8 cellular contexts compared by ENCODE assay signal in genomic region chr7:151085691-151086620, GRCh38. TPM values are rescaled to one million over a fixed set of nuclear protein-coding genes. Genes with fewer than 3 reads are reported as not detected.
DNase-seq lines count a peak whose midpoint lies in the region; ATAC-seq and TF ChIP-seq lines count a peak whose summit lies in the region.

Gene AGAP3, plus strand, starts transcription at chr7:151086475. Its CDS starts 267 bp downstream, at chr7:151086742.

- H3K36me3 Mint-ChIP-seq in HFFc6 (ENCODE audit: low read depth) (no peaks in the 10 kb centered on the region; the same call in none of the 2 replicates), T-helper 17 cell (ENCODE audit: low read depth) (peaks cover 3% of the 10 kb centered on the region), progenitor cell of endocrine pancreas (ENCODE audit: insufficient read depth) (no peaks in the 10 kb centered on the region)

- no peaks in the 10 kb centered on the region for H3K27me3 ChIP-seq in right atrium auricular region

- in situ Hi-C loops in astrocyte of the cerebellum (cut with HindIII; ENCODE audit: low sequenced_read_pairs), result no loop called here

- DNase-seq in GM12864 (ENCODE audit: low read depth) (no peak), HFFc6 (peak; percentile 83), NCI-H1417 (lab: John Stamatoyannopoulos, UW) (peak; percentile 81 to 94 (median 91)), T-helper 17 cell (peak in 2 of 3 donors; percentile 65 to 66), astrocyte of the cerebellum (ENCODE audit: low read depth) (no peak), right atrium auricular region (ENCODE audit: low spot score) (peak; percentile 89), progenitor cell of endocrine pancreas (ENCODE audit: low spot score, unreplicated experiment) (peak; percentile 69)

- H3K4me1 ChIP-seq in right atrium auricular region, result peaks cover 4 to 73% of the 10 kb centered on the region in 2 donors

- H3K27ac ChIP-seq in right atrium auricular region, result peak within 1 kb of the TSS; percentile 91 to 97

- TF ChIP-seq CTCF in GM12864 (IDR thresholded peaks at IDR 0.05; ENCODE audit: low read depth, low read length, missing control alignments) (no peak), HFFc6 (IDR thresholded peaks at IDR 0.05) (0 out of 2 replicates have a peak, but pooled peaks have one; percentile 10), astrocyte of the cerebellum (IDR thresholded peaks at IDR 0.05; ENCODE audit: low read depth, low read length, missing control alignments) (no peak), right atrium auricular region (IDR thresholded peaks at IDR 0.05) (no peak), progenitor cell of endocrine pancreas (IDR thresholded peaks at IDR 0.05; ENCODE audit: unreplicated experiment) (no peak)

- H3K4me3 ChIP-seq in GM12864 (ENCODE audit: low read depth, low read length), result peak within 1 kb of the TSS; percentile 77
- H3K4me3 ChIP-seq in astrocyte of the cerebellum (ENCODE audit: low read depth, low read length), result peak within 1 kb of the TSS; percentile 55
- H3K4me3 ChIP-seq in right atrium auricular region, result peak within 1 kb of the TSS; percentile 58 to 79

- H3K4me3 Mint-ChIP-seq in HFFc6, result peak within 1 kb of the TSS; percentile 92
- peak within 1 kb of the TSS; percentile 92 for H3K4me3 Mint-ChIP-seq in T-helper 17 cell
- H3K4me3 Mint-ChIP-seq in progenitor cell of endocrine pancreas (ENCODE audit: low read depth), result peak within 1 kb of the TSS; percentile 84

- peak within 1 kb of the TSS; percentile 87 for H3K27ac Mint-ChIP-seq in HFFc6
- H3K27ac Mint-ChIP-seq in T-helper 17 cell, result peak within 1 kb of the TSS; percentile 96
- H3K27ac Mint-ChIP-seq in progenitor cell of endocrine pancreas, result peak within 1 kb of the TSS; percentile 91

- no peaks in the 10 kb centered on the region for H3K36me3 ChIP-seq in right atrium auricular region

- ATAC-seq in T-helper 17 cell, result peak; percentile 1
- ATAC-seq in HG03469 (IDR thresholded peaks at IDR 0.05; ENCODE audit: unreplicated experiment), result no peak

- H3K9me3 Mint-ChIP-seq in HFFc6 (no peaks in the 10 kb centered on the region), progenitor cell of endocrine pancreas (ENCODE audit: low read depth) (no peaks in the 10 kb centered on the region)

- H3K4me1 Mint-ChIP-seq in HFFc6 (ENCODE audit: low read depth) (peaks cover 58% of the 10 kb centered on the region), T-helper 17 cell (peaks cover 30% of the 10 kb centered on the region), progenitor cell of endocrine pancreas (ENCODE audit: low read depth) (peaks cover 32% of the 10 kb centered on the region)

- H3K27me3 Mint-ChIP-seq in HFFc6 (ENCODE audit: insufficient read depth) (peaks cover 8% of the 10 kb centered on the region), T-helper 17 cell (no peaks in the 10 kb centered on the region), progenitor cell of endocrine pancreas (no peaks in the 10 kb centered on the region)

- H3K9me3 ChIP-seq in T-helper 17 cell (ENCODE audit: control insufficient read depth, low read length, poor library complexity, severe bottlenecking) (no peaks in the 10 kb centered on the region), right atrium auricular region (no peaks in the 10 kb centered on the region)

RNA-seq across cellular contexts. Expression of gene AGAP3, which starts in this region (rescaled TPM):
- total RNA-seq in HFFc6 (2021; fragmentation: NEBNext Ultra II Directional; extraction: Animal tissue kit (Norgen Biotek cat#: 25700)), result 100 to 1,000 TPM in 1 of 6 experiments, 10 to 100 TPM in 5; 73.3 to 104 (median 82.2) TPM
- total RNA-seq in T-helper 17 cell (10 to 100 TPM; 45.6 to 53.0 TPM), right atrium auricular region (10 to 100 TPM; 29.8 to 42.1 TPM), progenitor cell of endocrine pancreas (112 and 114 TPM in 2 replicates)

Comparison
In these comparisons a context has a peak if more than half of its experiments do, and no peak if none do; other contexts are left out.
1. DNase-seq: peak in HFFc6 (single experiment), NCI-H1417 (3 of 3), T-helper 17 cell (2 of 3), right atrium auricular region (single experiment) and progenitor cell of endocrine pancreas (single experiment); none in GM12864 (single experiment) and astrocyte of the cerebellum (single experiment).
2. Peak in every context shown above with its lines, with median percentiles within 50 percentile points of each other: H3K4me3 ChIP-seq, H3K27ac Mint-ChIP-seq and H3K4me3 Mint-ChIP-seq.